Comparison of ENCODE assay signal across 34 cellular contexts in genomic region chr9:121865884-121866283, GRCh38.
"Had no signal": no experiment of that assay in that cellular context is flagged by ENCODE, and none has a peak within 500 bp of the region (broad histone marks: within the 10 kb centered on the region; RNA-seq: fewer than 3 reads in every experiment).

No MANE protein-coding gene starts in this region.

- H3K4me3 Mint-ChIP-seq: activated B cell treated with CpG ODN at 0.5 μM for 24 hours; activated CD4-positive, alpha-beta memory T cell treated with anti-CD3 and anti-CD28 coated beads for 36 hours; activated CD4-positive, alpha-beta T cell treated with anti-CD3 and anti-CD28 coated beads, Interleukin-2, amount 10 ng/mL, durations not matched to agents 24 days and 14 days; activated CD8-positive, alpha-beta T cell treated with anti-CD3 and anti-CD28 coated beads for 36 hours; activated naive CD4-positive, alpha-beta T cell treated with anti-CD3 and anti-CD28 coated beads, Interleukin-2, amount 10 ng/mL, durations not matched to agents 7 days and 5 days; activated naive CD4-positive, alpha-beta T cell treated with anti-CD3 and anti-CD28 coated beads, Interleukin-2, amount 50 U/mL, for 24 hours; activated naive CD8-positive, alpha-beta T cell; activated naive CD8-positive, alpha-beta T cell treated with anti-CD3 and anti-CD28 coated beads, Interleukin-2, amount 10 ng/mL, durations not matched to agents 7 days and 5 days; activated naive CD8-positive, alpha-beta T cell treated with anti-CD3 and anti-CD28 coated beads, Interleukin-2, amount 50 U/mL, for 24 hours; central memory CD8-positive, alpha-beta T cell; T-helper 1 cell treated with Interleukin-12 subunit alpha and Interleukin-12 subunit beta and Interleukin-4 antibody, amounts not matched to agents 30 μg/mL and 1 μg/mL, for 36 hours; T-helper 2 cell treated with Interferon-gamma antibody and Interleukin-4, amounts not matched to agents 5 μg/mL and 100 μg/mL, for 36 hours had no signal

- H3K27me3 Mint-ChIP-seq: activated B cell treated with CpG ODN at 0.5 μM for 24 hours; activated CD4-positive, alpha-beta memory T cell treated with anti-CD3 and anti-CD28 coated beads for 36 hours; activated CD8-positive, alpha-beta T cell treated with anti-CD3 and anti-CD28 coated beads for 36 hours; activated naive CD4-positive, alpha-beta T cell treated with anti-CD3 and anti-CD28 coated beads, Interleukin-2, amount 10 ng/mL, durations not matched to agents 7 days and 5 days; activated naive CD4-positive, alpha-beta T cell treated with anti-CD3 and anti-CD28 coated beads, Interleukin-2, amount 50 U/mL, for 24 hours; activated naive CD8-positive, alpha-beta T cell; activated naive CD8-positive, alpha-beta T cell treated with anti-CD3 and anti-CD28 coated beads, Interleukin-2, amount 50 U/mL, for 24 hours; central memory CD8-positive, alpha-beta T cell had no signal

- H3K27ac ChIP-seq: ascending aorta, cardiac muscle cell, VCaP had no signal

- DNase-seq: activated B cell treated with CpG ODN at 0.5 μM for 24 hours; activated CD4-positive, alpha-beta memory T cell treated with anti-CD3 and anti-CD28 coated beads for 36 hours; activated CD4-positive, alpha-beta T cell treated with anti-CD3 and anti-CD28 coated beads for 4 hours; activated CD4-positive, alpha-beta T cell treated with anti-CD3 and anti-CD28 coated beads, Interleukin-2, amount 10 ng/mL, durations not matched to agents 24 days and 14 days; activated CD4-positive, alpha-beta T cell treated with anti-CD3 and anti-CD28 coated beads, Interleukin-2, amount 50 U/mL, for 1 hour; activated CD4-positive, alpha-beta T cell treated with anti-CD3 and anti-CD28 coated beads, Interleukin-2, amount 50 U/mL, for 4 hours; activated CD4-positive, CD25-positive, alpha-beta regulatory T cell treated with anti-CD3 and anti-CD28 coated beads, Interleukin-2, amount 50 U/mL, for 72 hours; activated CD8-positive, alpha-beta memory T cell treated with anti-CD3 and anti-CD28 coated beads, Interleukin-2, amount 50 U/mL, for 4 hours; activated CD8-positive, alpha-beta T cell treated with anti-CD3 and anti-CD28 coated beads for 36 hours; activated effector memory CD4-positive, alpha-beta T cell treated with Interleukin-2 at 50 U/mL for 16 hours; activated gamma-delta T cell; activated naive CD4-positive, alpha-beta T cell treated with anti-CD3 and anti-CD28 coated beads, Interleukin-2, amount 10 ng/mL, durations not matched to agents 7 days and 5 days; activated naive CD4-positive, alpha-beta T cell treated with Interleukin-2 at 50 U/mL for 16 hours; activated naive CD8-positive, alpha-beta T cell treated with anti-CD3 and anti-CD28 coated beads, Interleukin-2, amount 10 ng/mL, durations not matched to agents 7 days and 5 days; activated naive CD8-positive, alpha-beta T cell treated with anti-CD3 and anti-CD28 coated beads, Interleukin-2, amount 50 U/mL, for 24 hours; activated T-cell treated with anti-CD3 and anti-CD28 coated beads for 4 hours; activated T-cell treated with anti-CD3 and anti-CD28 coated beads, Interleukin-2, amount 50 U/mL, for 1 hour; activated T-cell treated with anti-CD3 and anti-CD28 coated beads, Interleukin-2, amount 50 U/mL, for 48 hours; amygdala; anterior cingulate cortex; cerebellar nuclear complex; T-helper 1 cell; T-helper 2 cell; T-helper 9 cell had no signal

- ATAC-seq: activated CD8-positive, alpha-beta T cell treated with anti-CD3 and anti-CD28 coated beads for 36 hours; activated naive CD8-positive, alpha-beta T cell treated with anti-CD3 and anti-CD28 coated beads, Interleukin-2, amount 50 U/mL, for 24 hours had no signal

- H3K36me3 Mint-ChIP-seq: activated CD4-positive, alpha-beta memory T cell treated with anti-CD3 and anti-CD28 coated beads for 36 hours; activated naive CD4-positive, alpha-beta T cell treated with anti-CD3 and anti-CD28 coated beads, Interleukin-2, amount 10 ng/mL, durations not matched to agents 7 days and 5 days; activated naive CD4-positive, alpha-beta T cell treated with anti-CD3 and anti-CD28 coated beads, Interleukin-2, amount 50 U/mL, for 24 hours; activated naive CD8-positive, alpha-beta T cell treated with anti-CD3 and anti-CD28 coated beads, Interleukin-2, amount 10 ng/mL, durations not matched to agents 7 days and 5 days had no signal

- H3K36me3 ChIP-seq: cardiac muscle cell had no signal

- H3K27me3 ChIP-seq: ascending aorta, cardiac muscle cell had no signal

- H3K9me3 ChIP-seq: ascending aorta had no signal

- H3K4me3 ChIP-seq: ascending aorta, cardiac muscle cell had no signal

- H3K4me1 Mint-ChIP-seq: activated B cell treated with CpG ODN at 0.5 μM for 24 hours; activated CD4-positive, alpha-beta T cell treated with anti-CD3 and anti-CD28 coated beads, Interleukin-2, amount 10 ng/mL, durations not matched to agents 24 days and 14 days; activated naive CD4-positive, alpha-beta T cell treated with anti-CD3 and anti-CD28 coated beads, Interleukin-2, amount 10 ng/mL, durations not matched to agents 7 days and 5 days; activated naive CD4-positive, alpha-beta T cell treated with anti-CD3 and anti-CD28 coated beads, Interleukin-2, amount 50 U/mL, for 24 hours; activated naive CD8-positive, alpha-beta T cell treated with anti-CD3 and anti-CD28 coated beads, Interleukin-2, amount 10 ng/mL, durations not matched to agents 7 days and 5 days; activated naive CD8-positive, alpha-beta T cell treated with anti-CD3 and anti-CD28 coated beads, Interleukin-2, amount 50 U/mL, for 24 hours; central memory CD8-positive, alpha-beta T cell had no signal

- H3K9me3 Mint-ChIP-seq: activated CD4-positive, alpha-beta memory T cell treated with anti-CD3 and anti-CD28 coated beads for 36 hours; activated CD4-positive, alpha-beta T cell treated with anti-CD3 and anti-CD28 coated beads, Interleukin-2, amount 10 ng/mL, durations not matched to agents 24 days and 14 days; activated CD8-positive, alpha-beta T cell treated with anti-CD3 and anti-CD28 coated beads for 36 hours; activated naive CD4-positive, alpha-beta T cell treated with anti-CD3 and anti-CD28 coated beads, Interleukin-2, amount 10 ng/mL, durations not matched to agents 7 days and 5 days; activated naive CD4-positive, alpha-beta T cell treated with anti-CD3 and anti-CD28 coated beads, Interleukin-2, amount 50 U/mL, for 24 hours; activated naive CD8-positive, alpha-beta T cell treated with anti-CD3 and anti-CD28 coated beads, Interleukin-2, amount 10 ng/mL, durations not matched to agents 7 days and 5 days; activated naive CD8-positive, alpha-beta T cell treated with anti-CD3 and anti-CD28 coated beads, Interleukin-2, amount 50 U/mL, for 24 hours; activated T-helper 2 cell treated with anti-CD3 and anti-CD28 coated beads, Interferon-gamma antibody, Interleukin-2, Interleukin-4, amounts not matched to agents 10 μg/mL and 5 μg/mL and 100 μg/mL, durations not matched to agents 14 hours and 24 hours and 36 hours; brain; central memory CD8-positive, alpha-beta T cell; T-helper 1 cell treated with Interleukin-12 subunit alpha and Interleukin-12 subunit beta and Interleukin-4 antibody, amounts not matched to agents 30 μg/mL and 1 μg/mL, for 36 hours; T-helper 2 cell treated with Interferon-gamma antibody and Interleukin-4, amounts not matched to agents 5 μg/mL and 100 μg/mL, for 36 hours had no signal
